23 cellular contexts compared by ENCODE assay signal in genomic region chr3:114668099-114668498, GRCh38.
DNase-seq lines count a peak whose midpoint lies in the region; ATAC-seq and TF ChIP-seq lines count a peak whose summit lies in the region.
"Had no signal": no experiment of that assay in that cellular context is flagged by ENCODE, and none has a peak within 500 bp of the region (broad histone marks: within the 10 kb centered on the region; RNA-seq: fewer than 3 reads in every experiment).

No MANE protein-coding gene starts in this region.

- H3K9me3 Mint-ChIP-seq in activated T-helper 17 cell treated with anti-CD3 and anti-CD28 coated beads, Interleukin-2, amount 50 U/mL, for 72 hours: no peaks in the 10 kb centered on the region
- peaks cover 5% of the 10 kb centered on the region for H3K9me3 Mint-ChIP-seq in memory B cell
- H3K9me3 Mint-ChIP-seq: natural killer cell had no signal

- no peak overlapping the region for H3K27ac Mint-ChIP-seq in activated T-helper 17 cell treated with anti-CD3 and anti-CD28 coated beads, Interleukin-2, amount 50 U/mL, for 72 hours
- H3K27ac Mint-ChIP-seq in memory B cell: no peak overlapping the region
- H3K27ac Mint-ChIP-seq: activated B cell treated with CpG ODN at 0.5 μM for 24 hours; activated CD4-positive, alpha-beta memory T cell treated with anti-CD3 and anti-CD28 coated beads for 36 hours; mesothelial cell of epicardium; natural killer cell; stimulated activated naive CD8-positive, alpha-beta T cell treated with anti-CD3 and anti-CD28 coated beads, Interleukin-15, Interleukin-2, amounts not matched to agents 100 ng/mL and 50 ng/mL, for 24 hours; type B pancreatic cell had no signal

- no peaks in the 10 kb centered on the region for H3K36me3 Mint-ChIP-seq in activated T-helper 17 cell treated with anti-CD3 and anti-CD28 coated beads, Interleukin-2, amount 50 U/mL, for 72 hours (ENCODE audit: low read depth)
- H3K36me3 Mint-ChIP-seq in memory B cell: peaks cover 15% of the 10 kb centered on the region
- H3K36me3 Mint-ChIP-seq: mesothelial cell of epicardium, natural killer cell, type B pancreatic cell had no signal

- ATAC-seq in GM19351 (IDR thresholded peaks at IDR 0.05; ENCODE audit: unreplicated experiment) (peak; percentile 58), HG02610 (IDR thresholded peaks at IDR 0.05; ENCODE audit: unreplicated experiment) (peak; percentile 51), memory B cell (ENCODE audit: low read depth) (peak; percentile 32), GM21528 (IDR thresholded peaks at IDR 0.05; ENCODE audit: low FRiP score, unreplicated experiment) (no peak), omental fat pad (ENCODE audit: low FRiP score) (no peak)
- peak; percentile 37 for ATAC-seq in activated T-helper 17 cell treated with anti-CD3 and anti-CD28 coated beads, Interleukin-2, amount 50 U/mL, for 72 hours (replicated peaks)
- ATAC-seq: HCT116, natural killer cell had no signal

- DNase-seq in memory B cell (ENCODE audit: low spot score in 2 of 2) (no peak), HuH-7 (ENCODE audit: low spot score) (no peak), omental fat pad (ENCODE audit: low spot score) (no peak)
- DNase-seq: activated B cell treated with CpG ODN at 0.5 μM for 24 hours; activated CD4-positive, alpha-beta memory T cell treated with anti-CD3 and anti-CD28 coated beads for 36 hours; activated naive CD4-positive, alpha-beta T cell; AML-193; amniotic stem cell; dermis blood vessel endothelial cell; IMR-90; kidney; natural killer cell; NCI-H187; NCI-H446; SK-N-SH had no signal

- TF ChIP-seq CTCF in omental fat pad (IDR thresholded peaks at IDR 0.05): no peak

- no peak overlapping the region for H3K4me3 Mint-ChIP-seq in activated T-helper 17 cell treated with anti-CD3 and anti-CD28 coated beads, Interleukin-2, amount 50 U/mL, for 72 hours
- H3K4me3 Mint-ChIP-seq in memory B cell: no peak overlapping the region
- H3K4me3 Mint-ChIP-seq: activated B cell treated with CpG ODN at 0.5 μM for 24 hours; activated CD4-positive, alpha-beta memory T cell treated with anti-CD3 and anti-CD28 coated beads for 36 hours; mesothelial cell of epicardium; natural killer cell; stimulated activated naive CD8-positive, alpha-beta T cell treated with anti-CD3 and anti-CD28 coated beads, Interleukin-15, Interleukin-2, amounts not matched to agents 100 ng/mL and 50 ng/mL, for 24 hours; type B pancreatic cell had no signal

- H3K27me3 Mint-ChIP-seq in activated T-helper 17 cell treated with anti-CD3 and anti-CD28 coated beads, Interleukin-2, amount 50 U/mL, for 72 hours: no peaks in the 10 kb centered on the region
- no peaks in the 10 kb centered on the region for H3K27me3 Mint-ChIP-seq in memory B cell
- H3K27me3 Mint-ChIP-seq: activated B cell treated with CpG ODN at 0.5 μM for 24 hours; activated CD4-positive, alpha-beta memory T cell treated with anti-CD3 and anti-CD28 coated beads for 36 hours; stimulated activated naive CD8-positive, alpha-beta T cell treated with anti-CD3 and anti-CD28 coated beads, Interleukin-15, Interleukin-2, amounts not matched to agents 100 ng/mL and 50 ng/mL, for 24 hours; type B pancreatic cell had no signal

- no peaks in the 10 kb centered on the region for H3K4me1 Mint-ChIP-seq in activated T-helper 17 cell treated with anti-CD3 and anti-CD28 coated beads, Interleukin-2, amount 50 U/mL, for 72 hours
- H3K4me1 Mint-ChIP-seq in memory B cell: peaks cover 3% of the 10 kb centered on the region
- H3K4me1 Mint-ChIP-seq: mesothelial cell of epicardium had no signal

Comparison
In these comparisons a context has a peak if more than half of its experiments do, and no peak if none do; other contexts are left out.
1. ATAC-seq: peak in GM19351 (single experiment), HG02610 (single experiment), activated T-helper 17 cell treated with anti-CD3 and anti-CD28 coated beads, Interleukin-2, amount 50 U/mL, for 72 hours (single experiment) and memory B cell (single experiment); none in GM21528 (single experiment) and omental fat pad (single experiment).